22 cellular contexts compared by ENCODE assay signal in genomic region chr2:20077411-20077940, GRCh38. TPM values are rescaled to one million over a fixed set of nuclear protein-coding genes. Genes with fewer than 3 reads are reported as not detected.
A peak's percentile ranks its signal among the peaks of the same experiment; 100 is the strongest.
DNase-seq lines count a peak whose midpoint lies in the region; ATAC-seq, FAIRE-seq and TF ChIP-seq lines count a peak whose summit lies in the region.
"Had no signal": no experiment of that assay in that cellular context is flagged by ENCODE, and none has a peak within 500 bp of the region (broad histone marks: within the 10 kb centered on the region; RNA-seq: fewer than 3 reads in every experiment).

No MANE protein-coding gene starts in this region.

- H3K79me2 ChIP-seq in Loucy (ENCODE audit: insufficient read depth, low read length) (no peaks in the 10 kb centered on the region), K562 (ENCODE audit: control insufficient read depth, insufficient read depth, low read length) (no peaks in the 10 kb centered on the region), neural cell (replicated peaks; ENCODE audit: insufficient read depth, low read length) (no peaks in the 10 kb centered on the region)

- BruUV-seq in A673 (replicated peaks; lab: Mats Ljungman, UMichigan) (no TSS peak), K562 (replicated peaks; lab: Mats Ljungman, UMichigan) (no TSS peak)

- no peaks in the 10 kb centered on the region for H3K9me1 ChIP-seq in K562 (ENCODE audit: control insufficient read depth, insufficient read depth, low read length)

- H3K27me3 ChIP-seq in A673 (replicated peaks; ENCODE audit: insufficient read depth, low read depth, low read length, poor library complexity) (no peaks in the 10 kb centered on the region), Loucy (ENCODE audit: insufficient read depth, low read length, poor library complexity, severe bottlenecking) (no peaks in the 10 kb centered on the region), K562 (ENCODE audit: control insufficient read depth in 2 of 2, insufficient read depth in 2 of 2, low read length in 2 of 2) (no peaks in the 10 kb centered on the region), neural cell (ENCODE audit: insufficient read depth, low read depth, low read length) (no peaks in the 10 kb centered on the region)
- H3K27me3 ChIP-seq: BLaER1 had no signal

- in situ Hi-C loops in K562 (cut with MboI), result no loop called here

- TF ChIP-seq CTCF in A673 (conservative IDR thresholded peaks at IDR 0.05; ENCODE audit: low read depth, low read length) (peak; percentile 21; the same call in 1 of the 2 replicates), Loucy (conservative IDR thresholded peaks at IDR 0.05; ENCODE audit: low read length) (peak; percentile 31; the same call in 1 of the 2 replicates), K562 (IDR thresholded peaks at IDR 0.05 in 2 of 3, conservative IDR thresholded peaks at IDR 0.05 in 1 of 3; ENCODE audit: insufficient read depth in 2 of 3, low read depth in 1 of 3, low read length in 3 of 3) (peak in 2 of 3 experiments; percentile 13 to 28; a peak in 2 of 6 replicates), neural cell (IDR thresholded peaks at IDR 0.05; ENCODE audit: poor library complexity, severe bottlenecking) (no peak)

- POLR2A ChIA-PET in A673 (lab: Charles Lee; ENCODE audit: low non-redundant PET), result no interaction called here
- POLR2A ChIA-PET in K562 (lab: Yijun Ruan, JAX), result no interaction called here

- H3K27ac ChIP-seq in A673 (ENCODE audit: low read depth, low read length, poor library complexity, severe bottlenecking), result no peak overlapping the region
- H3K27ac ChIP-seq in K562 (ENCODE audit: extremely low read depth, low read depth, low read length), result no peak overlapping the region
- H3K27ac ChIP-seq in neural cell (ENCODE audit: low read length), result peak overlapping the region; percentile 43
- H3K27ac ChIP-seq: BLaER1, RWPE1 had no signal

- intact Hi-C loops in A673 (cut with micrococcal nuclease; ENCODE audit: unreplicated experiment) (no loop called here), K562 (cut with micrococcal nuclease) (no loop called here)

- no peak for TF ChIP-seq POLR2A in K562 (conservative IDR thresholded peaks at IDR 0.05)

- H3K4me1 ChIP-seq in A673 (ENCODE audit: insufficient read depth, low read length, poor library complexity, severe bottlenecking) (peaks cover 7% of the 10 kb centered on the region), Loucy (ENCODE audit: insufficient read depth, low read length, poor library complexity, severe bottlenecking) (no peaks in the 10 kb centered on the region), K562 (replicated peaks in 1 of 2; ENCODE audit: control insufficient read depth in 2 of 2, insufficient read depth in 2 of 2, low read length in 2 of 2) (peaks cover 9 to 15% of the 10 kb centered on the region in 2 experiments)
- H3K4me1 ChIP-seq: BLaER1 had no signal

- H2AFZ ChIP-seq in Loucy (ENCODE audit: low read length) (no peak overlapping the region), K562 (ENCODE audit: low read depth, low read length) (no peak overlapping the region; the same call in 1 of the 2 replicates), neural cell (ENCODE audit: low read depth, low read length) (no peak overlapping the region)

- H3K4me2 ChIP-seq in Loucy (ENCODE audit: low read depth, low read length, poor library complexity, severe bottlenecking) (no peak overlapping the region), K562 (ENCODE audit: insufficient read depth, low read length) (no peak overlapping the region), neural cell (ENCODE audit: low read length) (no peak overlapping the region)
- H3K4me2 ChIP-seq: BLaER1 had no signal

- TF ChIP-seq RAD21 in K562 (CRISPR knock-in tag; conservative IDR thresholded peaks at IDR 0.05 in 1 of 2, IDR thresholded peaks at IDR 0.05 in 1 of 2) (peak in 1 of 2 experiments; percentile 29; a peak in 2 of 4 replicates), neural cell (conservative IDR thresholded peaks at IDR 0.05) (no peak)

- H3K9me2 ChIP-seq in Loucy (replicated peaks; ENCODE audit: low read depth, low read length), result no peaks in the 10 kb centered on the region
- H3K9me2 ChIP-seq in neural cell (ENCODE audit: insufficient read depth, low read length), result no peaks in the 10 kb centered on the region

- ATAC-seq in K562, result peak; percentile 69
- no peak for ATAC-seq in SK-N-SH treated with all-trans-retinoic acid at 6 μM for 48 hours

- no peaks in the 10 kb centered on the region for H3K9me3 ChIP-seq in A673 (ENCODE audit: low read depth, low read length, poor library complexity, severe bottlenecking)
- no peaks in the 10 kb centered on the region for H3K9me3 ChIP-seq in Loucy (ENCODE audit: insufficient read depth, low read depth, low read length)
- H3K9me3 ChIP-seq in K562 (replicated peaks; ENCODE audit: control insufficient read depth, insufficient read depth, low read depth, low read length), result no peaks in the 10 kb centered on the region
- no peaks in the 10 kb centered on the region for H3K9me3 ChIP-seq in neural cell (ENCODE audit: low read length)
- H3K9me3 ChIP-seq: HAP-1 had no signal

- H3K36me3 ChIP-seq in A673 (ENCODE audit: insufficient read depth, low read length, poor library complexity, severe bottlenecking), result no peaks in the 10 kb centered on the region
- H3K36me3 ChIP-seq in Loucy (ENCODE audit: insufficient read depth, low read length), result no peaks in the 10 kb centered on the region
- H3K36me3 ChIP-seq in K562 (ENCODE audit: control insufficient read depth, insufficient read depth, low read length), result no peaks in the 10 kb centered on the region
- no peaks in the 10 kb centered on the region for H3K36me3 ChIP-seq in neural cell (ENCODE audit: insufficient read depth, low read length)
- H3K36me3 ChIP-seq: BLaER1, HAP-1 had no signal

- CTCF ChIA-PET in A673 (lab: Charles Lee), result no interaction called here
- CTCF ChIA-PET in K562 (lab: Yijun Ruan, JAX; ENCODE audit: low intra/inter-chr PET ratio), result no interaction called here

- H3K4me3 ChIP-seq in A673 (ENCODE audit: low read depth, low read length, poor library complexity, severe bottlenecking), result no peak overlapping the region
- no peak overlapping the region for H3K4me3 ChIP-seq in Loucy (ENCODE audit: low read length, poor library complexity, severe bottlenecking)
- H3K4me3 ChIP-seq in K562, result no peak overlapping the region
- H3K4me3 ChIP-seq in neural cell (ENCODE audit: low read length), result no peak overlapping the region
- H3K4me3 ChIP-seq: BLaER1, HAP-1 had no signal

- H4K20me1 ChIP-seq in Loucy (ENCODE audit: insufficient read depth, low read length, poor library complexity, severe bottlenecking) (no peaks in the 10 kb centered on the region), K562 (replicated peaks; ENCODE audit: control insufficient read depth, insufficient read depth, low read length) (no peaks in the 10 kb centered on the region), neural cell (ENCODE audit: insufficient read depth) (no peaks in the 10 kb centered on the region)
- H4K20me1 ChIP-seq: BLaER1 had no signal

- H3F3A ChIP-seq in Loucy (ENCODE audit: low read depth) (no peaks in the 10 kb centered on the region), neural cell (ENCODE audit: insufficient read depth, low read length, poor library complexity, severe bottlenecking) (no peaks in the 10 kb centered on the region)

- FAIRE-seq in K562 (lab: Jason Lieb, UNC), result peak; percentile 49
- FAIRE-seq: A204.1, D721Med, GM12892 had no signal

- TF ChIP-seq EP300 in K562 (IDR thresholded peaks at IDR 0.05; ENCODE audit: low read length) (no peak), neural cell (conservative IDR thresholded peaks at IDR 0.05; ENCODE audit: poor library complexity, severe bottlenecking) (no peak)

- no peak for DNase-seq in A673 (ENCODE audit: low spot score)
- no peak for DNase-seq in K562 (ENCODE audit: extremely low read depth in 1 of 4, low spot score in 3 of 4)
- no peak for DNase-seq in UCSD-AML1 (lab: John Stamatoyannopoulos, UW; ENCODE audit: unreplicated experiment)
- DNase-seq in COLO668 (lab: John Stamatoyannopoulos, UW; ENCODE audit: unreplicated experiment), result no peak
- DNase-seq: CD8-positive, alpha-beta memory T cell; KBM-7; NCI-H1048; NCI-H1436; NCI-H2029 treated with DMSO at 0.1 percent for 48 hours; NCI-H446 treated with DMSO at 0.1 percent for 48 hours; NK-92 treated with Interleukin-12 subunit alpha and Interleukin-12 subunit beta, amount 100 ng/mL, for 24 hours; SIG-M5; T-helper 1 cell had no signal

- WGBS in K562 (ENCODE audit: insufficient coverage, low coverage, missing lambda C conversion rate), result 21% methylated on average over 4 of the region's 4 CpGs

- H3K9ac ChIP-seq in Loucy (ENCODE audit: low read depth, low read length, poor library complexity, severe bottlenecking) (no peak overlapping the region), K562 (ENCODE audit: insufficient read depth in 1 of 2, low read depth in 2 of 2, low read length in 2 of 2) (no peak overlapping the region), neural cell (ENCODE audit: low read length) (no peak overlapping the region)
- H3K9ac ChIP-seq: BLaER1 had no signal

TF ChIP-seq in K562, 482 proteins besides CTCF, POLR2A, EP300 and RAD21 (continues in another document):
- no peak for TF ChIP-seq DNMT1 (IDR thresholded peaks at IDR 0.05)
- no peak for TF ChIP-seq SAFB (IDR thresholded peaks at IDR 0.05; ENCODE audit: borderline replicate concordance, low read depth, low read length)

TF ChIP-seq in neural cell, 6 proteins besides CTCF, POLR2A, EP300 and RAD21 (continues in another document):
- TF ChIP-seq SMC3 (conservative IDR thresholded peaks at IDR 0.05; ENCODE audit: poor library complexity), result no peak

TF ChIP-seq in SK-N-SH treated with all-trans-retinoic acid at 6 μM for 48 hours, 23 proteins besides CTCF, POLR2A, EP300 and RAD21 (continues in another document):
- TF ChIP-seq ZFP30 (CRISPR knock-in tag; IDR thresholded peaks at IDR 0.05), result no peak
- no peak for TF ChIP-seq OSR1 (CRISPR knock-in tag; IDR thresholded peaks at IDR 0.05)

RNA-seq across cellular contexts. Expression of gene LAPTM4A, which starts 26.0 kb away (rescaled TPM):
- total RNA-seq in A673 (2021), result 149 and 158 TPM in 2 replicates
- total RNA-seq in K562 (2011; cell fraction: chromatin; rRNA removed; ENCODE audit: low replicate concordance), result 58.1 and 78.2 TPM in 2 replicates
- 57.9 and 60.0 TPM in 2 replicates for total RNA-seq in K562 (2011; cell fraction: nucleolus; rRNA removed)
- 87.9 and 89.5 TPM in 2 replicates for total RNA-seq in K562 (2011; cell fraction: nucleoplasm; rRNA removed)
- 13.4 and 18.7 TPM in 2 replicates for total RNA-seq in K562 (2014; rRNA removed)
- total RNA-seq in K562 (2014; rRNA removed; fragmentation: Illumina TruSeq; extraction: Trizol), result 23.2 and 31.2 TPM in 2 replicates
- 31.0 and 31.3 TPM in 2 replicates for total RNA-seq in K562 (2015; rRNA removed; fragmentation: Illumina TruSeq; extraction: Trizol)
- 45.1 and 46.0 TPM in 2 replicates for total RNA-seq in K562 (2021)
- 139 and 167 TPM in 2 replicates for polyA plus RNA-seq in K562 (2011; rRNA removed)
- polyA plus RNA-seq in K562 (2011; cell fraction: cytosol; rRNA removed), result 50.0 and 148 TPM in 2 replicates
- polyA plus RNA-seq in K562 (2011; cell fraction: nucleus; rRNA removed), result 31.2 and 52.6 TPM in 2 replicates
- 55.6 and 56.3 TPM in 2 replicates for polyA plus RNA-seq in K562 (2012)
- polyA plus RNA-seq in K562 (2014; fragmentation: Illumina TruSeq; extraction: Trizol), result 53.9 and 64.5 TPM in 2 replicates
- polyA plus RNA-seq in K562 (2014; fragmentation: Nextera tagmentation; extraction: Ambion mirVana), result 100 to 1,000 TPM; 141 to 157 TPM
- 50.1 and 64.3 TPM in 2 replicates for polyA plus RNA-seq in K562 (2014; rRNA removed)
- 76.5 and 97.3 TPM in 2 replicates for polyA minus RNA-seq in K562 (2011; rRNA and poly(A)+ RNA removed)
- 21.9 and 33.3 TPM in 2 replicates for polyA minus RNA-seq in K562 (2011; cell fraction: cytosol; rRNA and poly(A)+ RNA removed)
- polyA minus RNA-seq in K562 (2011; cell fraction: nucleus; rRNA and poly(A)+ RNA removed), result 15.9 and 29.5 TPM in 2 replicates
- polyA plus RNA-seq in neural cell, result 81.7 and 84.0 TPM in 2 replicates
- 50.6 and 59.5 TPM in 2 replicates for polyA minus RNA-seq in neural cell
